11 cellular contexts compared by ENCODE assay signal in genomic region chr12:69570000-69570516, GRCh38. TPM values are rescaled to one million over a fixed set of nuclear protein-coding genes. Genes with fewer than 3 reads are reported as not detected.
DNase-seq lines count a peak whose midpoint lies in the region; ATAC-seq lines count a peak whose summit lies in the region.
"Had no signal": no experiment of that assay in that cellular context is flagged by ENCODE, and none has a peak within 500 bp of the region (broad histone marks: within the 10 kb centered on the region; RNA-seq: fewer than 3 reads in every experiment).

No MANE protein-coding gene starts in this region.

- no peak for ATAC-seq in activated T-helper 17 cell treated with anti-CD3 and anti-CD28 coated beads, Interleukin-2, amount 50 U/mL, for 72 hours (replicated peaks)
- no peak for ATAC-seq in GM18867 (IDR thresholded peaks at IDR 0.05; ENCODE audit: unreplicated experiment)
- ATAC-seq in HG03139 (IDR thresholded peaks at IDR 0.05; ENCODE audit: unreplicated experiment), result no peak

- DNase-seq in AG08395 (ENCODE audit: low spot score) (peak; percentile 43), HCEC 1CT (peak; percentile 83), kidney glomerular epithelial cell (lab: John Stamatoyannopoulos, UW) (peak; percentile 54), NCI-H526 (lab: John Stamatoyannopoulos, UW) (no peak), MV-4-11 (lab: John Stamatoyannopoulos, UW) (no peak)
- DNase-seq: NCI-H1048 had no signal

- H3K4me1 Mint-ChIP-seq in activated T-helper 17 cell treated with anti-CD3 and anti-CD28 coated beads, Interleukin-2, amount 50 U/mL, for 72 hours, result peaks cover 5% of the 10 kb centered on the region

- H3K27me3 Mint-ChIP-seq in activated T-helper 17 cell treated with anti-CD3 and anti-CD28 coated beads, Interleukin-2, amount 50 U/mL, for 72 hours, result no peaks in the 10 kb centered on the region
- H3K27me3 Mint-ChIP-seq: activated naive CD8-positive, alpha-beta T cell treated with anti-CD3 and anti-CD28 coated beads, Interleukin-2, amount 50 U/mL, for 24 hours had no signal

- peaks cover 65% of the 10 kb centered on the region for H3K36me3 Mint-ChIP-seq in activated T-helper 17 cell treated with anti-CD3 and anti-CD28 coated beads, Interleukin-2, amount 50 U/mL, for 72 hours (ENCODE audit: low read depth)

- no peak overlapping the region for H3K4me3 Mint-ChIP-seq in activated T-helper 17 cell treated with anti-CD3 and anti-CD28 coated beads, Interleukin-2, amount 50 U/mL, for 72 hours
- H3K4me3 Mint-ChIP-seq: activated naive CD8-positive, alpha-beta T cell treated with anti-CD3 and anti-CD28 coated beads, Interleukin-2, amount 50 U/mL, for 24 hours had no signal

- H3K27ac Mint-ChIP-seq in activated T-helper 17 cell treated with anti-CD3 and anti-CD28 coated beads, Interleukin-2, amount 50 U/mL, for 72 hours, result peak overlapping the region; percentile 40

- H3K9me3 Mint-ChIP-seq in activated T-helper 17 cell treated with anti-CD3 and anti-CD28 coated beads, Interleukin-2, amount 50 U/mL, for 72 hours, result no peaks in the 10 kb centered on the region
- H3K9me3 Mint-ChIP-seq: activated naive CD8-positive, alpha-beta T cell treated with anti-CD3 and anti-CD28 coated beads, Interleukin-2, amount 50 U/mL, for 24 hours had no signal

RNA-seq across cellular contexts. Expression of gene CCT2, which starts 15.2 kb away (rescaled TPM):
- 100 to 1,000 TPM; 178 to 384 TPM for total RNA-seq in activated T-helper 17 cell treated with anti-CD3 and anti-CD28 coated beads, Interleukin-2, amount 50 U/mL, for 72 hours

RNA-seq across cellular contexts. Expression of gene LRRC10, which starts 40.6 kb away (rescaled TPM):
- total RNA-seq in activated T-helper 17 cell treated with anti-CD3 and anti-CD28 coated beads, Interleukin-2, amount 50 U/mL, for 72 hours, result not detected
- total RNA-seq: SK-MEL-5 had no signal

Comparison
In these comparisons a context has a peak if more than half of its experiments do, and no peak if none do; other contexts are left out.
1. DNase-seq: peak in AG08395 (single experiment), HCEC 1CT (single experiment) and kidney glomerular epithelial cell (single experiment); none in NCI-H526 (0 of 2) and MV-4-11 (single experiment).